12 cellular contexts compared by ENCODE assay signal in genomic region chr14:91899213-91899612, GRCh38. TPM values are rescaled to one million over a fixed set of nuclear protein-coding genes. Genes with fewer than 3 reads are reported as not detected.
DNase-seq lines count a peak whose midpoint lies in the region; ATAC-seq, FAIRE-seq and TF ChIP-seq lines count a peak whose summit lies in the region.
"Had no signal": no experiment of that assay in that cellular context is flagged by ENCODE, and none has a peak within 500 bp of the region (broad histone marks: within the 10 kb centered on the region; RNA-seq: fewer than 3 reads in every experiment).

No MANE protein-coding gene starts in this region.

- no peak overlapping the region for H3K4me3 ChIP-seq in heart right ventricle
- H3K4me3 ChIP-seq in uterus = no peak overlapping the region
- H3K4me3 ChIP-seq: spleen had no signal

- TF ChIP-seq CTCF in heart right ventricle (IDR thresholded peaks at IDR 0.05) = peak in 1 of 9 donors; percentile 8
- no peak for TF ChIP-seq CTCF in uterus (IDR thresholded peaks at IDR 0.05)

- H3K9me3 ChIP-seq in heart right ventricle (no peaks in the 10 kb centered on the region), uterus (no peaks in the 10 kb centered on the region)
- H3K9me3 ChIP-seq: spleen had no signal

- no peak for ATAC-seq in heart right ventricle
- no peak for ATAC-seq in Right ventricle myocardium superior (ENCODE audit: poor library complexity)
- peak; percentile 79 for ATAC-seq in left lobe of liver

- intact Hi-C loops in heart right ventricle (cut with DNase I) = no loop called here
- intact Hi-C loops in Right ventricle myocardium superior (cut with DNase I) = no loop called here
- intact Hi-C loops in uterus (cut with DNase I; ENCODE audit: low total_unique reads) = no loop called here

- H3K36me3 ChIP-seq in heart right ventricle (no peaks in the 10 kb centered on the region), uterus (no peaks in the 10 kb centered on the region)
- H3K36me3 ChIP-seq: spleen had no signal

- WGBS in heart right ventricle, 2 donors = 80 to 89% methylated on average over 4 of the region's 4 CpGs

- H3K4me1 ChIP-seq in heart right ventricle (peaks cover 0 to 72% (median 14%) of the 10 kb centered on the region in 9 donors), uterus (peaks cover 4 to 20% of the 10 kb centered on the region in 2 donors)

- H3K27ac ChIP-seq in heart right ventricle (peak overlapping the region in 8 of 10 donors; percentile 22 to 72 (median 68)), uterus (peak overlapping the region; percentile 62 to 86)

- TF ChIP-seq POLR2A in uterus (IDR thresholded peaks at IDR 0.05) (no peak), H54 (IDR thresholded peaks at IDR 0.05; ENCODE audit: low read depth, low read length) (no peak)

- no peak for DNase-seq in heart right ventricle
- DNase-seq in Right ventricle myocardium superior = no peak
- DNase-seq in SW480 (ENCODE audit: low spot score) = peak; percentile 44
- DNase-seq in left lobe of liver (ENCODE audit: low spot score) = peak; percentile 67
- no peak for DNase-seq in uterus
- no peak for DNase-seq in NCI-H146 treated with DMSO at 0.1 percent for 48 hours (lab: John Stamatoyannopoulos, UW; ENCODE audit: unreplicated experiment)
- DNase-seq in iPS-NIHi7 (ENCODE audit: extremely low spot score) = no peak
- DNase-seq in H54 (ENCODE audit: insufficient read length, low spot score) = no peak
- DNase-seq: amniotic stem cell, MV-4-11, NCI-H526 treated with DMSO at 0.1 percent for 48 hours, spleen had no signal

- no peaks in the 10 kb centered on the region for H3K27me3 ChIP-seq in heart right ventricle
- no peaks in the 10 kb centered on the region for H3K27me3 ChIP-seq in uterus
- H3K27me3 ChIP-seq: spleen had no signal

- no peak for FAIRE-seq in H54 (lab: Jason Lieb, UNC)

RNA-seq across cellular contexts. Expression of gene TC2N, which starts 31.9 kb away (rescaled TPM):
- total RNA-seq in heart right ventricle = 10 to 100 TPM in 1 of 10 donors, 1 to 10 TPM in 9; 1.8 to 12.4 (median 3.8) TPM
- polyA plus RNA-seq in heart right ventricle = 1 to 10 TPM; 1.8 to 5.0 TPM
- total RNA-seq in Right ventricle myocardium superior = 11.1 TPM
- total RNA-seq in left lobe of liver = 1.5 TPM
- total RNA-seq in uterus = 10 to 100 TPM; 25.4 to 79.1 (median 36.5) TPM

RNA-seq across cellular contexts. Expression of gene FBLN5, which starts 48.3 kb away (rescaled TPM):
- total RNA-seq in heart right ventricle = 10 to 100 TPM; 25.3 to 91.5 (median 36.6) TPM
- 10 to 100 TPM; 46.5 to 65.9 TPM for polyA plus RNA-seq in heart right ventricle
- total RNA-seq in Right ventricle myocardium superior = 70.5 TPM
- total RNA-seq in left lobe of liver = 7.7 TPM
- total RNA-seq in uterus = 100 to 1,000 TPM in 2 of 4 donors, 10 to 100 TPM in 2; 48.0 to 304 (median 165) TPM

Comparison
In these comparisons a context has a peak if more than half of its experiments do, and no peak if none do; other contexts are left out.
1. DNase-seq: peak in SW480 (single experiment) and left lobe of liver (single experiment); none in heart right ventricle (0 of 2), Right ventricle myocardium superior (single experiment), uterus (0 of 2), NCI-H146 treated with DMSO at 0.1 percent for 48 hours (single experiment), iPS-NIHi7 (single experiment) and H54 (single experiment).